1 cellular context compared by ENCODE assay signal in genomic region chr21:43659136-43660000, GRCh38.
TF ChIP-seq lines count a peak whose summit lies in the region.

Gene HSF2BP, minus strand, starts transcription at chr21:43659488. Its CDS starts 1,392 bp downstream, at chr21:43658096.
A gene with protein sequence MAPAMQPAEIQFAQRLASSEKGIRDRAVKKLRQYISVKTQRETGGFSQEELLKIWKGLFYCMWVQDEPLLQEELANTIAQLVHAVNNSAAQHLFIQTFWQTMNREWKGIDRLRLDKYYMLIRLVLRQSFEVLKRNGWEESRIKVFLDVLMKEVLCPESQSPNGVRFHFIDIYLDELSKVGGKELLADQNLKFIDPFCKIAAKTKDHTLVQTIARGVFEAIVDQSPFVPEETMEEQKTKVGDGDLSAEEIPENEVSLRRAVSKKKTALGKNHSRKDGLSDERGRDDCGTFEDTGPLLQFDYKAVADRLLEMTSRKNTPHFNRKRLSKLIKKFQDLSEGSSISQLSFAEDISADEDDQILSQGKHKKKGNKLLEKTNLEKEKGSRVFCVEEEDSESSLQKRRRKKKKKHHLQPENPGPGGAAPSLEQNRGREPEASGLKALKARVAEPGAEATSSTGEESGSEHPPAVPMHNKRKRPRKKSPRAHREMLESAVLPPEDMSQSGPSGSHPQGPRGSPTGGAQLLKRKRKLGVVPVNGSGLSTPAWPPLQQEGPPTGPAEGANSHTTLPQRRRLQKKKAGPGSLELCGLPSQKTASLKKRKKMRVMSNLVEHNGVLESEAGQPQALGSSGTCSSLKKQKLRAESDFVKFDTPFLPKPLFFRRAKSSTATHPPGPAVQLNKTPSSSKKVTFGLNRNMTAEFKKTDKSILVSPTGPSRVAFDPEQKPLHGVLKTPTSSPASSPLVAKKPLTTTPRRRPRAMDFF (plus strand): TSS chr21:43659560. CDS start chr21:43659665, 105 bp downstream.

TF ChIP-seq in HepG2, 621 proteins besides CTCF, POLR2A, EP300 and RAD21 (continued from another document and continues in another):
- TF ChIP-seq, protein P1, sequence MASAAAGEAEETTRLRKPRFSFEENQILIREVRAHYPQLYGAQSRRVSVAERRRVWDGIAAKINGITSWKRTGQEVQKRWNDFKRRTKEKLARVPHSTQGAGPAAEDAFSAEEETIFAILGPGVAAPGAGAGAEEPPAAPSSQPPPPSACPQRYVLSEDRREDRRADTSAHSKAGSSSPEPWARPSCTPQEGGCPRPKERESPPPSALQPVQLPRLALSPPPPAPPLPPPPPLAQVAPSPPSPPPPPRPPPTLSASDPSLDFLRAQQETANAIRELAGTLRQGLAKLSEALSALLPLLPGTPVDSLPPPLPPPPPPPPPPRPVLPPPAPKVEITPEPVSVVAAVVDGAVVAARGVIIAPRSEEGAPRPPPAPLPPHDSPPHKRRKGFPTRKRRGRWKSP (CRISPR knock-in tag; IDR thresholded peaks at IDR 0.05): peak; percentile 52; the same call in 1 of the 2 replicates
- TF ChIP-seq, protein P2, sequence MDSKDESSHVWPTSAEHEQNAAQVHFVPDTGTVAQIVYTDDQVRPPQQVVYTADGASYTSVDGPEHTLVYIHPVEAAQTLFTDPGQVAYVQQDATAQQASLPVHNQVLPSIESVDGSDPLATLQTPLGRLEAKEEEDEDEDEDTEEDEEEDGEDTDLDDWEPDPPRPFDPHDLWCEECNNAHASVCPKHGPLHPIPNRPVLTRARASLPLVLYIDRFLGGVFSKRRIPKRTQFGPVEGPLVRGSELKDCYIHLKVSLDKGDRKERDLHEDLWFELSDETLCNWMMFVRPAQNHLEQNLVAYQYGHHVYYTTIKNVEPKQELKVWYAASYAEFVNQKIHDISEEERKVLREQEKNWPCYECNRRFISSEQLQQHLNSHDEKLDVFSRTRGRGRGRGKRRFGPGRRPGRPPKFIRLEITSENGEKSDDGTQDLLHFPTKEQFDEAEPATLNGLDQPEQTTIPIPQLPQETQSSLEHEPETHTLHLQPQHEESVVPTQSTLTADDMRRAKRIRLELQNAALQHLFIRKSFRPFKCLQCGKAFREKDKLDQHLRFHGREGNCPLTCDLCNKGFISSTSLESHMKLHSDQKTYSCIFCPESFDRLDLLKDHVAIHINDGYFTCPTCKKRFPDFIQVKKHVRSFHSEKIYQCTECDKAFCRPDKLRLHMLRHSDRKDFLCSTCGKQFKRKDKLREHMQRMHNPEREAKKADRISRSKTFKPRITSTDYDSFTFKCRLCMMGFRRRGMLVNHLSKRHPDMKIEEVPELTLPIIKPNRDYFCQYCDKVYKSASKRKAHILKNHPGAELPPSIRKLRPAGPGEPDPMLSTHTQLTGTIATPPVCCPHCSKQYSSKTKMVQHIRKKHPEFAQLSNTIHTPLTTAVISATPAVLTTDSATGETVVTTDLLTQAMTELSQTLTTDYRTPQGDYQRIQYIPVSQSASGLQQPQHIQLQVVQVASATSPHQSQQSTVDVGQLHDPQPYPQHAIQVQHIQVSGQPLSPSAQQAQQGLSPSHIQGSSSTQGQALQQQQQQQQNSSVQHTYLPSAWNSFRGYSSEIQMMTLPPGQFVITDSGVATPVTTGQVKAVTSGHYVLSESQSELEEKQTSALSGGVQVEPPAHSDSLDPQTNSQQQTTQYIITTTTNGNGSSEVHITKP (CRISPR knock-in tag; IDR thresholded peaks at IDR 0.05; ENCODE audit: low read depth): no peak
- TF ChIP-seq ADNP (CRISPR knock-in tag; IDR thresholded peaks at IDR 0.05) (no peak), ZNF550 (CRISPR knock-in tag; IDR thresholded peaks at IDR 0.05; ENCODE audit: borderline replicate concordance) (no peak), PREB (CRISPR knock-in tag; IDR thresholded peaks at IDR 0.05) (peak; percentile 87; the same call in 1 of the 2 replicates), MLLT10 (CRISPR knock-in tag; IDR thresholded peaks at IDR 0.05) (no peak), ZNF20 (CRISPR knock-in tag; IDR thresholded peaks at IDR 0.05) (0 out of 2 replicates have a peak, but pooled peaks have one; percentile 65), ZNF792 (CRISPR knock-in tag; IDR thresholded peaks at IDR 0.05) (peak; percentile 89; the same call in 1 of the 2 replicates), HDAC2 (CRISPR knock-in tag; IDR thresholded peaks at IDR 0.05) (peak; percentile 68; the same call in 1 of the 2 replicates), GTF2F1 (IDR thresholded peaks at IDR 0.05; ENCODE audit: low read length) (no peak), CSRNP2 (CRISPR knock-in tag; conservative IDR thresholded peaks at IDR 0.05; ENCODE audit: low read depth) (peak; percentile 95), ZNF616 (CRISPR knock-in tag; IDR thresholded peaks at IDR 0.05; ENCODE audit: low read depth) (peak; percentile 98), BRD4 (CRISPR knock-in tag; IDR thresholded peaks at IDR 0.05) (peak; percentile 99), PPARG (CRISPR knock-in tag; conservative IDR thresholded peaks at IDR 0.05) (peak; percentile 61), TP53 (CRISPR knock-in tag; conservative IDR thresholded peaks at IDR 0.05) (peak; percentile 86), POLR2G (IDR thresholded peaks at IDR 0.05; ENCODE audit: low read depth, low read length) (peak; percentile 96), KMT2A (CRISPR knock-in tag; IDR thresholded peaks at IDR 0.05) (peak; percentile 78; the same call in 1 of the 2 replicates), BCLAF1 (IDR thresholded peaks at IDR 0.05) (no peak), ZBTB37 (CRISPR knock-in tag; IDR thresholded peaks at IDR 0.05) (no peak), ZNF329 (CRISPR knock-in tag; IDR thresholded peaks at IDR 0.05; ENCODE audit: low read depth) (peak; percentile 87; the same call in 1 of the 2 replicates), ZNF3 (CRISPR knock-in tag; IDR thresholded peaks at IDR 0.05) (0 out of 2 replicates have a peak, but pooled peaks have one; percentile 17), TERF1 (CRISPR knock-in tag; IDR thresholded peaks at IDR 0.05) (peak; percentile 39; the same call in 1 of the 2 replicates)
- TF ChIP-seq, protein P3, sequence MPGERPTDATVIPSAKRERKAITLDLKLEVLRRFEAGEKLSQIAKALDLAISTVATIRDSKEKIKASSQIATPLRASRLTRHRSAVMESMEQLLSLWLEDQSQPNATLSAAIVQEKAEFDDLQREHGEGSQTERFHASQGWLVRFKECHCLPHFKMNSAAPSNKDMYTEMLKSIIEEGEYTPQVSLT (CRISPR knock-in tag; IDR thresholded peaks at IDR 0.05; ENCODE audit: borderline replicate concordance, low read depth): no peak; the same call in 1 of the 2 replicates
- TF ChIP-seq, protein P4, sequence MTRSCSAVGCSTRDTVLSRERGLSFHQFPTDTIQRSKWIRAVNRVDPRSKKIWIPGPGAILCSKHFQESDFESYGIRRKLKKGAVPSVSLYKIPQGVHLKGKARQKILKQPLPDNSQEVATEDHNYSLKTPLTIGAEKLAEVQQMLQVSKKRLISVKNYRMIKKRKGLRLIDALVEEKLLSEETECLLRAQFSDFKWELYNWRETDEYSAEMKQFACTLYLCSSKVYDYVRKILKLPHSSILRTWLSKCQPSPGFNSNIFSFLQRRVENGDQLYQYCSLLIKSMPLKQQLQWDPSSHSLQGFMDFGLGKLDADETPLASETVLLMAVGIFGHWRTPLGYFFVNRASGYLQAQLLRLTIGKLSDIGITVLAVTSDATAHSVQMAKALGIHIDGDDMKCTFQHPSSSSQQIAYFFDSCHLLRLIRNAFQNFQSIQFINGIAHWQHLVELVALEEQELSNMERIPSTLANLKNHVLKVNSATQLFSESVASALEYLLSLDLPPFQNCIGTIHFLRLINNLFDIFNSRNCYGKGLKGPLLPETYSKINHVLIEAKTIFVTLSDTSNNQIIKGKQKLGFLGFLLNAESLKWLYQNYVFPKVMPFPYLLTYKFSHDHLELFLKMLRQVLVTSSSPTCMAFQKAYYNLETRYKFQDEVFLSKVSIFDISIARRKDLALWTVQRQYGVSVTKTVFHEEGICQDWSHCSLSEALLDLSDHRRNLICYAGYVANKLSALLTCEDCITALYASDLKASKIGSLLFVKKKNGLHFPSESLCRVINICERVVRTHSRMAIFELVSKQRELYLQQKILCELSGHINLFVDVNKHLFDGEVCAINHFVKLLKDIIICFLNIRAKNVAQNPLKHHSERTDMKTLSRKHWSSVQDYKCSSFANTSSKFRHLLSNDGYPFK (CRISPR knock-in tag; IDR thresholded peaks at IDR 0.05; ENCODE audit: borderline replicate concordance): peak; percentile 74
- TF ChIP-seq, protein P5, sequence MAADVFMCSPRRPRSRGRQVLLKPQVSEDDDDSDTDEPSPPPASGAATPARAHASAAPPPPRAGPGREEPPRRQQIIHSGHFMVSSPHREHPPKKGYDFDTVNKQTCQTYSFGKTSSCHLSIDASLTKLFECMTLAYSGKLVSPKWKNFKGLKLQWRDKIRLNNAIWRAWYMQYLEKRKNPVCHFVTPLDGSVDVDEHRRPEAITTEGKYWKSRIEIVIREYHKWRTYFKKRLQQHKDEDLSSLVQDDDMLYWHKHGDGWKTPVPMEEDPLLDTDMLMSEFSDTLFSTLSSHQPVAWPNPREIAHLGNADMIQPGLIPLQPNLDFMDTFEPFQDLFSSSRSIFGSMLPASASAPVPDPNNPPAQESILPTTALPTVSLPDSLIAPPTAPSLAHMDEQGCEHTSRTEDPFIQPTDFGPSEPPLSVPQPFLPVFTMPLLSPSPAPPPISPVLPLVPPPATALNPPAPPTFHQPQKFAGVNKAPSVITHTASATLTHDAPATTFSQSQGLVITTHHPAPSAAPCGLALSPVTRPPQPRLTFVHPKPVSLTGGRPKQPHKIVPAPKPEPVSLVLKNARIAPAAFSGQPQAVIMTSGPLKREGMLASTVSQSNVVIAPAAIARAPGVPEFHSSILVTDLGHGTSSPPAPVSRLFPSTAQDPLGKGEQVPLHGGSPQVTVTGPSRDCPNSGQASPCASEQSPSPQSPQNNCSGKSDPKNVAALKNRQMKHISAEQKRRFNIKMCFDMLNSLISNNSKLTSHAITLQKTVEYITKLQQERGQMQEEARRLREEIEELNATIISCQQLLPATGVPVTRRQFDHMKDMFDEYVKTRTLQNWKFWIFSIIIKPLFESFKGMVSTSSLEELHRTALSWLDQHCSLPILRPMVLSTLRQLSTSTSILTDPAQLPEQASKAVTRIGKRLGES (CRISPR knock-in tag; IDR thresholded peaks at IDR 0.05; ENCODE audit: borderline replicate concordance): peak; percentile 95
- TF ChIP-seq, protein P6, sequence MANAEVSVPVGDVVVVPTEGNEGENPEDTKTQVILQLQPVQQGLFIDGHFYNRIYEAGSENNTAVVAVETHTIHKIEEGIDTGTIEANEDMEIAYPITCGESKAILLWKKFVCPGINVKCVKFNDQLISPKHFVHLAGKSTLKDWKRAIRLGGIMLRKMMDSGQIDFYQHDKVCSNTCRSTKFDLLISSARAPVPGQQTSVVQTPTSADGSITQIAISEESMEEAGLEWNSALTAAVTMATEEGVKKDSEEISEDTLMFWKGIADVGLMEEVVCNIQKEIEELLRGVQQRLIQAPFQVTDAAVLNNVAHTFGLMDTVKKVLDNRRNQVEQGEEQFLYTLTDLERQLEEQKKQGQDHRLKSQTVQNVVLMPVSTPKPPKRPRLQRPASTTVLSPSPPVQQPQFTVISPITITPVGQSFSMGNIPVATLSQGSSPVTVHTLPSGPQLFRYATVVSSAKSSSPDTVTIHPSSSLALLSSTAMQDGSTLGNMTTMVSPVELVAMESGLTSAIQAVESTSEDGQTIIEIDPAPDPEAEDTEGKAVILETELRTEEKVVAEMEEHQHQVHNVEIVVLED (CRISPR knock-in tag; IDR thresholded peaks at IDR 0.05; ENCODE audit: borderline replicate concordance): peak; percentile 74
